18 cellular contexts compared by ENCODE assay signal in the genomic region with DNA sequence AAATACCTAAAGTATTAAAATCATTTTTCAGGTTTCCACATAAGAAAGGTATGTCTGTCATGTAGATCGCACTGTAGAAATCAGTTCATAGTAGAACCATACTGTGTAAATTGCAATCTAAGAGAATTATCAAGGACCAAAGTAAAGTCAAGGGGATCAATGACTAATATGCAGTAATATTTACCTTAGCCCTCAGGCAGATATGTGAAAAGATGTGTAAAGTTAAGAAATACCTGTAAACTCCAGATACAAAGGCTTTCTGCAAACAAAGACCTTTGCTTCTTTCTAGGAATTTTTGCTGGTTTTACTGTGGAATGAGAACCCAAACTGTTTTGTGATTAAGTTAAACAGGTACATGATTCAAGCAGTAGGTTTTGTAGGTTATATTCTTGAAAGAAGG. TPM values are rescaled to one million over a fixed set of nuclear protein-coding genes. Genes with fewer than 3 reads are reported as not detected.
DNase-seq lines count a peak whose midpoint lies in the region; ATAC-seq and TF ChIP-seq lines count a peak whose summit lies in the region.
"Had no signal": no experiment of that assay in that cellular context is flagged by ENCODE, and none has a peak within 500 bp of the region (broad histone marks: within the 10 kb centered on the region; RNA-seq: fewer than 3 reads in every experiment).

No MANE protein-coding gene starts in this region.

- H3K36me3 ChIP-seq in RWPE2 (ENCODE audit: low read depth), result peaks cover 21% of the 10 kb centered on the region
- H3K36me3 ChIP-seq in hepatocyte (replicated peaks; ENCODE audit: insufficient read depth, low read depth), result no peaks in the 10 kb centered on the region
- H3K36me3 ChIP-seq: right lobe of liver had no signal

- H3K9me3 Mint-ChIP-seq in stimulated activated naive CD8-positive, alpha-beta T cell treated with anti-CD3 and anti-CD28 coated beads, Interleukin-15, Interleukin-2, amounts not matched to agents 100 ng/mL and 50 ng/mL, for 24 hours, result peaks cover 13% of the 10 kb centered on the region
- H3K9me3 Mint-ChIP-seq in type B pancreatic cell, result peaks cover 7% of the 10 kb centered on the region
- peaks cover 7 to 17% (median 13%) of the 10 kb centered on the region in 6 donors for H3K9me3 Mint-ChIP-seq in immature natural killer cell

- no peak overlapping the region for H3K4me3 ChIP-seq in RWPE2 (ENCODE audit: severe bottlenecking)
- H3K4me3 ChIP-seq in hepatocyte, result no peak overlapping the region
- H3K4me3 ChIP-seq: esophagus squamous epithelium, MG63, right lobe of liver had no signal

- H3K9me3 ChIP-seq in RWPE2 (ENCODE audit: severe bottlenecking), result peaks cover 16% of the 10 kb centered on the region
- H3K9me3 ChIP-seq in hepatocyte (ENCODE audit: low read depth), result peaks cover 11% of the 10 kb centered on the region
- H3K9me3 ChIP-seq: right lobe of liver had no signal

- no peak overlapping the region for H2AFZ ChIP-seq in hepatocyte

- ATAC-seq in stimulated activated naive CD8-positive, alpha-beta T cell treated with anti-CD3 and anti-CD28 coated beads, Interleukin-15, Interleukin-2, amounts not matched to agents 100 U/mL and 50 U/mL, for 24 hours, result no peak
- ATAC-seq in RWPE2 (ENCODE audit: low read depth), result peak; percentile 94
- no peak for ATAC-seq in HG02610 (IDR thresholded peaks at IDR 0.05; ENCODE audit: unreplicated experiment)

- H3K79me2 ChIP-seq in hepatocyte, result peaks cover 84% of the 10 kb centered on the region

- 72% methylated on average over 1 of the region's 1 CpG for WGBS in hepatocyte (ENCODE audit: low lambda C conversion rate, missing lambda C conversion rate)

- peak overlapping the region; percentile 64 for H3K27ac Mint-ChIP-seq in stimulated activated naive CD8-positive, alpha-beta T cell treated with anti-CD3 and anti-CD28 coated beads, Interleukin-15, Interleukin-2, amounts not matched to agents 100 ng/mL and 50 ng/mL, for 24 hours
- H3K27ac Mint-ChIP-seq in type B pancreatic cell (no peak overlapping the region), immature natural killer cell (no peak overlapping the region)

- TF ChIP-seq CTCF in RWPE2 (IDR thresholded peaks at IDR 0.05; ENCODE audit: poor library complexity, severe bottlenecking) (no peak), hepatocyte (IDR thresholded peaks at IDR 0.05; ENCODE audit: poor library complexity) (no peak), type B pancreatic cell (conservative IDR thresholded peaks at IDR 0.05) (no peak)

- no peaks in the 10 kb centered on the region for H3K27me3 Mint-ChIP-seq in stimulated activated naive CD8-positive, alpha-beta T cell treated with anti-CD3 and anti-CD28 coated beads, Interleukin-15, Interleukin-2, amounts not matched to agents 100 ng/mL and 50 ng/mL, for 24 hours
- H3K27me3 Mint-ChIP-seq in type B pancreatic cell, result no peaks in the 10 kb centered on the region
- peaks cover 0 to 1% (median 0%) of the 10 kb centered on the region in 3 donors for H3K27me3 Mint-ChIP-seq in immature natural killer cell (ENCODE audit: low read depth in 3 of 3)
- H3K27me3 Mint-ChIP-seq: central memory CD8-positive, alpha-beta T cell had no signal

- peak overlapping the region; percentile 21 for H3K4me2 ChIP-seq in hepatocyte

- H3K27me3 ChIP-seq in RWPE2 (ENCODE audit: insufficient read depth, poor library complexity, severe bottlenecking) (no peaks in the 10 kb centered on the region), hepatocyte (no peaks in the 10 kb centered on the region)
- H3K27me3 ChIP-seq: esophagus squamous epithelium, MG63, right lobe of liver had no signal

- peak overlapping the region; percentile 56 for H3K4me3 Mint-ChIP-seq in stimulated activated naive CD8-positive, alpha-beta T cell treated with anti-CD3 and anti-CD28 coated beads, Interleukin-15, Interleukin-2, amounts not matched to agents 100 ng/mL and 50 ng/mL, for 24 hours
- H3K4me3 Mint-ChIP-seq in type B pancreatic cell, result no peak overlapping the region
- no peak overlapping the region for H3K4me3 Mint-ChIP-seq in immature natural killer cell
- H3K4me3 Mint-ChIP-seq: central memory CD8-positive, alpha-beta T cell had no signal

- H4K20me1 ChIP-seq in hepatocyte (ENCODE audit: insufficient read depth, poor library complexity, severe bottlenecking), result peaks cover 5% of the 10 kb centered on the region

- peaks cover 19% of the 10 kb centered on the region for H3K4me1 ChIP-seq in RWPE2 (ENCODE audit: insufficient read depth, poor library complexity, severe bottlenecking)
- no peaks in the 10 kb centered on the region for H3K4me1 ChIP-seq in hepatocyte (ENCODE audit: insufficient read depth)

- H3K4me1 Mint-ChIP-seq in stimulated activated naive CD8-positive, alpha-beta T cell treated with anti-CD3 and anti-CD28 coated beads, Interleukin-15, Interleukin-2, amounts not matched to agents 100 ng/mL and 50 ng/mL, for 24 hours (ENCODE audit: low read depth), result peaks cover 75% of the 10 kb centered on the region
- H3K4me1 Mint-ChIP-seq in type B pancreatic cell (ENCODE audit: unreplicated experiment), result peaks cover 6% of the 10 kb centered on the region
- peaks cover 4 to 25% of the 10 kb centered on the region in 2 donors for H3K4me1 Mint-ChIP-seq in immature natural killer cell

- H3K27ac ChIP-seq in RWPE2 (ENCODE audit: poor library complexity, severe bottlenecking) (peak overlapping the region; percentile 20), hepatocyte (no peak overlapping the region)
- H3K27ac ChIP-seq: esophagus squamous epithelium, right lobe of liver had no signal

- no peak for DNase-seq in stimulated activated naive CD8-positive, alpha-beta T cell treated with anti-CD3 and anti-CD28 coated beads, Interleukin-15, Interleukin-2, amounts not matched to agents 100 U/mL and 50 U/mL, for 24 hours
- DNase-seq in RWPE2 (ENCODE audit: low spot score) (no peak), hepatocyte (ENCODE audit: low spot score) (no peak), type B pancreatic cell (ENCODE audit: extremely low spot score, unreplicated experiment) (no peak), immature natural killer cell (no peak), NCI-H2107 (lab: John Stamatoyannopoulos, UW) (no peak)
- DNase-seq: activated CD4-positive, alpha-beta T cell treated with anti-CD3 and anti-CD28 coated beads, Interleukin-2, amount 50 U/mL, for 48 hours; EL; esophagus squamous epithelium; glutamatergic neuron; MG63; NCI-H1694 treated with DMSO at 0.1 percent for 48 hours; NCI-H446 treated with DMSO at 0.1 percent for 48 hours; right lobe of liver; RPMI8226 had no signal

- no peaks in the 10 kb centered on the region for H3K9me2 ChIP-seq in hepatocyte (replicated peaks; ENCODE audit: insufficient read depth)

- H3K36me3 Mint-ChIP-seq in stimulated activated naive CD8-positive, alpha-beta T cell treated with anti-CD3 and anti-CD28 coated beads, Interleukin-15, Interleukin-2, amounts not matched to agents 100 ng/mL and 50 ng/mL, for 24 hours (ENCODE audit: low read depth), result peaks cover 41% of the 10 kb centered on the region
- H3K36me3 Mint-ChIP-seq in type B pancreatic cell (peaks cover 24% of the 10 kb centered on the region), immature natural killer cell (peaks cover 9 to 27% (median 24%) of the 10 kb centered on the region in 3 donors)

RNA-seq across cellular contexts. Expression of gene POLK, which starts 11.6 kb away (rescaled TPM):
- total RNA-seq in hepatocyte (22.0 and 27.1 TPM in 2 replicates), type B pancreatic cell (ENCODE audit: low replicate concordance) (13.8 and 21.2 TPM in 2 replicates)
- polyA plus RNA-seq in hepatocyte (9.0 and 11.1 TPM in 2 replicates), immature natural killer cell (10 to 100 TPM in 2 of 3 donors, 1 to 10 TPM in 1; 8.0 to 17.3 (median 11.7) TPM)

RNA-seq across cellular contexts. Expression of gene CERT1, which starts 11.8 kb away (rescaled TPM):
- total RNA-seq in hepatocyte, result 40.5 and 42.0 TPM in 2 replicates
- 15.6 and 20.7 TPM in 2 replicates for polyA plus RNA-seq in hepatocyte
- total RNA-seq in type B pancreatic cell (ENCODE audit: low replicate concordance), result 55.6 and 66.0 TPM in 2 replicates
- 10 to 100 TPM in 2 of 3 donors, 1 to 10 TPM in 1; 8.2 to 22.0 (median 11.7) TPM for polyA plus RNA-seq in immature natural killer cell
